In genomic region chr2:74216642-74217041, GRCh38 we compare ENCODE assay signal across 24 cellular contexts.
"Had no signal": no experiment of that assay in that cellular context is flagged by ENCODE, and none has a peak within 500 bp of the region (broad histone marks: within the 10 kb centered on the region; RNA-seq: fewer than 3 reads in every experiment).

No MANE protein-coding gene starts in this region.

- H3K9me3 Mint-ChIP-seq: effector memory CD8-positive, alpha-beta T cell; memory B cell; mesothelial cell of epicardium; naive B cell; nephron; neural progenitor cell; stimulated activated effector memory CD8-positive, alpha-beta T cell treated with anti-CD3 and anti-CD28 coated beads, Interleukin-12 subunit alpha, Interleukin-12 subunit beta, amount 100 ng/mL, for 72 hours had no signal

- H3K27me3 ChIP-seq: gastrocnemius medialis, neural progenitor cell, right atrium auricular region, sigmoid colon, tibial nerve, upper lobe of left lung, uterus had no signal

- DNase-seq: cortex of kidney; effector memory CD8-positive, alpha-beta T cell; foreskin fibroblast; gastrocnemius medialis; kidney; mucosa of descending colon; naive B cell; sigmoid colon; stimulated activated CD4-positive, alpha-beta T cell treated with anti-CD3 and anti-CD28 coated beads, Interleukin-2, amount 100 ng/mL, for 24 hours; stimulated activated CD4-positive, alpha-beta T cell treated with anti-CD3 and anti-CD28 coated beads, Interleukin-4, amount 100 ng/mL, for 24 hours; stimulated activated naive CD4-positive, alpha-beta T cell treated with Interleukin-2 at 50 U/mL for 16 hours; upper lobe of left lung; uterus had no signal

- H3K4me2 ChIP-seq: neural progenitor cell had no signal

- H3K4me1 ChIP-seq: gastrocnemius medialis, prostate gland, right atrium auricular region, sigmoid colon, tibial nerve, upper lobe of left lung, uterus had no signal

- H3K4me1 Mint-ChIP-seq: memory B cell, mesothelial cell of epicardium, nephron had no signal

- H2AFZ ChIP-seq: neural progenitor cell had no signal

- H3K9ac ChIP-seq: neural progenitor cell had no signal

- H3K27ac ChIP-seq: gastrocnemius medialis, neural progenitor cell, prostate gland, right atrium auricular region, sigmoid colon, thoracic aorta, tibial nerve, upper lobe of left lung, uterus had no signal

- H3K9me3 ChIP-seq: gastrocnemius medialis, mucosa of descending colon, prostate gland, right atrium auricular region, sigmoid colon, thoracic aorta, tibial nerve, upper lobe of left lung, uterus had no signal

- ATAC-seq: effector memory CD8-positive, alpha-beta T cell; gastrocnemius medialis; left lobe of liver; mucosa of descending colon; stimulated activated effector memory CD8-positive, alpha-beta T cell treated with anti-CD3 and anti-CD28 coated beads, Interleukin-12 subunit alpha, Interleukin-12 subunit beta, amount 100 ng/mL, for 72 hours had no signal

- H3K36me3 Mint-ChIP-seq: naive B cell had no signal

- FAIRE-seq: kidney had no signal

- H3K27me3 Mint-ChIP-seq: effector memory CD8-positive, alpha-beta T cell; memory B cell; naive B cell had no signal

- H3K4me3 ChIP-seq: gastrocnemius medialis, lung, mucosa of descending colon, neural progenitor cell, prostate gland, right atrium auricular region, sigmoid colon, thoracic aorta, tibial nerve, upper lobe of left lung, uterus had no signal

- H3K36me3 ChIP-seq: prostate gland, uterus had no signal

- H3K4me3 Mint-ChIP-seq: effector memory CD8-positive, alpha-beta T cell; memory B cell; mesothelial cell of epicardium; naive B cell; nephron; neural progenitor cell; stimulated activated effector memory CD8-positive, alpha-beta T cell treated with anti-CD3 and anti-CD28 coated beads, Interleukin-12 subunit alpha, Interleukin-12 subunit beta, amount 100 ng/mL, for 72 hours had no signal

- H3K27ac Mint-ChIP-seq: effector memory CD8-positive, alpha-beta T cell; memory B cell; mesothelial cell of epicardium; nephron; neural progenitor cell had no signal
